Comparison of ENCODE assay signal across 27 cellular contexts in the genomic region with DNA sequence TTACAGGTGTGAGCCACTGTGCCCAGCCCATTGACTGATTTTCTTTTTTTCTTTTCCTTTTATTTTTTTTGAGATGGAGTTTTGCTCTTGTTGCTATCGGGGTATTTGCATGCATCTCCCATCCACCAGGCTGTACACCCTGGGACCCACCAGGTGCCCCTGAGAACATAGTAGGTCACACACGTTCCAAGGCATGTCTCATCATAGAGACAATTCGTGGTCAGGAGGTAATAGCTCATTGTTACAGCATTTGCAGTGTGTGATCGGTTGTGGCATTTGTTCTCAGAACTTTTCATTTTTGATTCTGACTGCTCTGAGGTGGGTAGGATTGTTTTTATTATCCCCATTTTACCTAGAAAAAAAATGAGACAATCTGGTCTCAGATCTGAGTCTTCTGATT.
"Had no signal": no experiment of that assay in that cellular context is flagged by ENCODE, and none has a peak within 500 bp of the region (broad histone marks: within the 10 kb centered on the region; RNA-seq: fewer than 3 reads in every experiment).

No MANE protein-coding gene starts in this region.

- ATAC-seq: activated CD4-positive, alpha-beta T cell treated with anti-CD3 and anti-CD28 coated beads for 36 hours; activated T-cell treated with anti-CD3 and anti-CD28 coated beads, Interleukin-2, amount 50 U/mL, for 4 hours; activated T-helper 17 cell treated with anti-CD3 and anti-CD28 coated beads, Interleukin-2, amount 50 U/mL, for 72 hours had no signal

- H3K27ac ChIP-seq: ascending aorta, breast epithelium, cardiac muscle cell, colonic mucosa, epithelial cell of prostate, esophagus squamous epithelium had no signal

- H3K4me1 ChIP-seq: ascending aorta, breast epithelium, colonic mucosa had no signal

- FAIRE-seq: endometrium, endothelial cell of umbilical vein had no signal

- DNase-seq: activated CD4-positive, alpha-beta memory T cell treated with anti-CD3 and anti-CD28 coated beads for 36 hours; activated CD4-positive, alpha-beta T cell treated with anti-CD3 and anti-CD28 coated beads for 36 hours; activated CD4-positive, alpha-beta T cell treated with anti-CD3 and anti-CD28 coated beads, Interleukin-2, amount 10 ng/mL, durations not matched to agents 24 days and 14 days; activated CD4-positive, CD25-positive, alpha-beta regulatory T cell; activated CD4-positive, CD25-positive, alpha-beta regulatory T cell treated with anti-CD3 and anti-CD28 coated beads, Interleukin-2, amount 50 U/mL, for 72 hours; activated CD8-positive, alpha-beta memory T cell treated with anti-CD3 and anti-CD28 coated beads for 24 hours; activated effector memory CD4-positive, alpha-beta T cell treated with Interleukin-2 at 50 U/mL for 16 hours; activated gamma-delta T cell treated with Interleukin-2 at 50 U/mL for 16 hours; activated naive CD4-positive, alpha-beta T cell treated with Interleukin-2 at 50 U/mL for 16 hours; activated T-cell treated with anti-CD3 and anti-CD28 coated beads, Interleukin-2, amount 50 U/mL, for 4 hours; central memory CD4-positive, alpha-beta T cell; cerebellar nuclear complex; colonic mucosa; effector CD8-positive, alpha-beta T cell; esophagus squamous epithelium; foreskin melanocyte; head of caudate nucleus; T-helper 2 cell had no signal

- H3K4me3 ChIP-seq: ascending aorta, breast epithelium, cardiac muscle cell, colonic mucosa, esophagus squamous epithelium had no signal

- H3K36me3 Mint-ChIP-seq: activated CD4-positive, alpha-beta memory T cell treated with anti-CD3 and anti-CD28 coated beads for 36 hours had no signal

- H3K36me3 ChIP-seq: ascending aorta, breast epithelium, cardiac muscle cell, colonic mucosa, esophagus squamous epithelium had no signal

- H3K9me3 Mint-ChIP-seq: activated CD4-positive, alpha-beta memory T cell treated with anti-CD3 and anti-CD28 coated beads for 36 hours; activated CD4-positive, alpha-beta T cell treated with anti-CD3 and anti-CD28 coated beads, Interleukin-2, amount 10 ng/mL, durations not matched to agents 24 days and 14 days; activated naive CD4-positive, alpha-beta T cell treated with anti-CD3 and anti-CD28 coated beads, Interleukin-2, amount 50 U/mL, for 24 hours; activated T-cell treated with anti-CD3 and anti-CD28 coated beads, Interleukin-2, amount 50 U/mL, for 4 hours; activated T-helper 17 cell treated with anti-CD3 and anti-CD28 coated beads, Interleukin-2, amount 50 U/mL, for 72 hours; brain had no signal

- H3K9me3 ChIP-seq: ascending aorta, breast epithelium, colonic mucosa, esophagus squamous epithelium had no signal

- H3K27ac Mint-ChIP-seq: activated CD4-positive, alpha-beta memory T cell treated with anti-CD3 and anti-CD28 coated beads for 36 hours; activated CD4-positive, alpha-beta T cell treated with anti-CD3 and anti-CD28 coated beads for 36 hours; activated T-helper 17 cell treated with anti-CD3 and anti-CD28 coated beads, Interleukin-2, amount 50 U/mL, for 72 hours had no signal

- H3K27me3 ChIP-seq: ascending aorta, breast epithelium, cardiac muscle cell, colonic mucosa, esophagus squamous epithelium had no signal
